ENCODE assay signal across 16 cellular contexts in genomic region chr6:43453831-43454230, GRCh38. TPM values are rescaled to one million over a fixed set of nuclear protein-coding genes. Genes with fewer than 3 reads are reported as not detected.
DNase-seq lines count a peak whose midpoint lies in the region; ATAC-seq and TF ChIP-seq lines count a peak whose summit lies in the region.
"Had no signal": no experiment of that assay in that cellular context is flagged by ENCODE, and none has a peak within 500 bp of the region (broad histone marks: within the 10 kb centered on the region; RNA-seq: fewer than 3 reads in every experiment).

No MANE protein-coding gene starts in this region.

- no peak for TF ChIP-seq CTCF in mammary epithelial cell (conservative IDR thresholded peaks at IDR 0.05 in 1 of 2, IDR thresholded peaks at IDR 0.05 in 1 of 2; ENCODE audit: extremely low read depth in 1 of 2, insufficient read depth in 1 of 2, low read depth in 1 of 2, low read length in 2 of 2)
- TF ChIP-seq CTCF in neural crest cell (conservative IDR thresholded peaks at IDR 0.05) = no peak
- no peak for TF ChIP-seq CTCF in psoas muscle (IDR thresholded peaks at IDR 0.05)

- dilution Hi-C loops in mammary epithelial cell (cut with HindIII; ENCODE audit: low sequenced_read_pairs) = no loop called here

- peaks cover 20% of the 10 kb centered on the region for H3K27me3 Mint-ChIP-seq in activated CD4-positive, alpha-beta memory T cell treated with anti-CD3 and anti-CD28 coated beads, Interleukin-2, amount 10 ng/mL, durations not matched to agents 7 days and 5 days
- peaks cover 9% of the 10 kb centered on the region for H3K27me3 Mint-ChIP-seq in activated CD4-positive, alpha-beta memory T cell treated with anti-CD3 and anti-CD28 coated beads for 36 hours
- peaks cover 42% of the 10 kb centered on the region for H3K27me3 Mint-ChIP-seq in neural crest cell (ENCODE audit: low read depth)

- CTCF ChIA-PET in activated CD4-positive, alpha-beta memory T cell treated with anti-CD3 and anti-CD28 coated beads, Interleukin-2, amount 10 ng/mL, durations not matched to agents 7 days and 5 days (lab: Charles Lee) = interaction anchor here (0.7 to 5.5 kb wide), 5 partner anchors 13 to 131 kb away, joined by 3 to 62 read pairs (median 4); no protein-coding TSS in a partner anchor
- CTCF ChIA-PET in activated CD4-positive, alpha-beta memory T cell treated with anti-CD3 and anti-CD28 coated beads for 36 hours (lab: Charles Lee) = interaction anchor here (0.6 to 6.6 kb wide), 5 partner anchors 26 to 56 kb away, joined by 3 to 65 read pairs (median 4); partner anchors contain the start of genes ABCC10 and LRRC73
- CTCF ChIA-PET in mammary epithelial cell (lab: Charles Lee; ENCODE audit: low non-redundant PET) = interaction anchor here (1.4 kb wide), 1 partner anchor 42 kb away, joined by 10 read pairs; no protein-coding TSS in a partner anchor

- H3K9me3 ChIP-seq in Karpas-422 (ENCODE audit: low read length) (no peaks in the 10 kb centered on the region), mammary epithelial cell (replicated peaks; ENCODE audit: insufficient read depth, low read length) (no peaks in the 10 kb centered on the region), psoas muscle (no peaks in the 10 kb centered on the region)
- H3K9me3 ChIP-seq: right atrium auricular region, SK-N-SH, thoracic aorta had no signal

- H3K9me3 Mint-ChIP-seq in activated CD4-positive, alpha-beta memory T cell treated with anti-CD3 and anti-CD28 coated beads, Interleukin-2, amount 10 ng/mL, durations not matched to agents 7 days and 5 days = no peaks in the 10 kb centered on the region
- H3K9me3 Mint-ChIP-seq in activated CD4-positive, alpha-beta memory T cell treated with anti-CD3 and anti-CD28 coated beads for 36 hours = no peaks in the 10 kb centered on the region
- H3K9me3 Mint-ChIP-seq in neural crest cell = no peaks in the 10 kb centered on the region
- H3K9me3 Mint-ChIP-seq: HFFc6 had no signal

- H3K9ac ChIP-seq in Karpas-422 (ENCODE audit: low read length) (no peak overlapping the region), mammary epithelial cell (ENCODE audit: insufficient read depth, low read length) (no peak overlapping the region)
- H3K9ac ChIP-seq: SK-N-SH had no signal

- peaks cover 14% of the 10 kb centered on the region for H3K4me1 Mint-ChIP-seq in activated CD4-positive, alpha-beta memory T cell treated with anti-CD3 and anti-CD28 coated beads, Interleukin-2, amount 10 ng/mL, durations not matched to agents 7 days and 5 days
- peaks cover 8% of the 10 kb centered on the region for H3K4me1 Mint-ChIP-seq in activated CD4-positive, alpha-beta memory T cell treated with anti-CD3 and anti-CD28 coated beads for 36 hours (ENCODE audit: low read depth)
- H3K4me1 Mint-ChIP-seq in neural crest cell = peaks cover 18% of the 10 kb centered on the region

- peaks cover 12% of the 10 kb centered on the region for H3K4me1 ChIP-seq in Karpas-422 (ENCODE audit: low read length)
- H3K4me1 ChIP-seq in mammary epithelial cell (ENCODE audit: insufficient read depth, low read length) = peaks cover 13% of the 10 kb centered on the region
- H3K4me1 ChIP-seq in psoas muscle = peaks cover 4% of the 10 kb centered on the region

- H3K9me2 ChIP-seq in Karpas-422 (replicated peaks; ENCODE audit: insufficient read depth, low read length) = no peaks in the 10 kb centered on the region
- H3K9me2 ChIP-seq: SK-N-SH had no signal

- no peak for DNase-seq in activated CD4-positive, alpha-beta memory T cell treated with anti-CD3 and anti-CD28 coated beads, Interleukin-2, amount 10 ng/mL, durations not matched to agents 7 days and 5 days
- DNase-seq in activated CD4-positive, alpha-beta memory T cell treated with anti-CD3 and anti-CD28 coated beads for 36 hours = no peak
- DNase-seq in Karpas-422 (no peak), mammary epithelial cell (no peak), neural crest cell (ENCODE audit: low read depth, low spot score) (no peak), psoas muscle (no peak), SHP77 treated with DMSO at 0.1 percent for 48 hours (lab: John Stamatoyannopoulos, UW) (no peak)
- DNase-seq: NCI-H1436 treated with DMSO at 0.1 percent for 48 hours had no signal

- H3K4me2 ChIP-seq in Karpas-422 (ENCODE audit: low read depth, low read length, poor library complexity, severe bottlenecking) (peak overlapping the region; percentile 80), mammary epithelial cell (ENCODE audit: insufficient read depth, low read depth, low read length) (peak overlapping the region; percentile 83)

- peak overlapping the region; percentile 72; the same call in 1 of the 2 replicates for H3K4me3 ChIP-seq in Karpas-422 (ENCODE audit: low read length)
- H3K4me3 ChIP-seq in mammary epithelial cell (replicated peaks in 1 of 3; ENCODE audit: insufficient read depth in 1 of 3, low read depth in 2 of 3, low read length in 3 of 3) = peak overlapping the region; percentile 53 to 74 (median 62)
- no peak overlapping the region for H3K4me3 ChIP-seq in psoas muscle

- POLR2A ChIA-PET in activated CD4-positive, alpha-beta memory T cell treated with anti-CD3 and anti-CD28 coated beads, Interleukin-2, amount 10 ng/mL, durations not matched to agents 7 days and 5 days (lab: Charles Lee) = interaction anchor here (1.3 kb wide), 1 partner anchor 56 kb away, joined by 3 read pairs; the partner anchor contains the start of gene LRRC73
- POLR2A ChIA-PET in activated CD4-positive, alpha-beta memory T cell treated with anti-CD3 and anti-CD28 coated beads for 36 hours (lab: Charles Lee) = no interaction called here

- H2AFZ ChIP-seq in Karpas-422 (ENCODE audit: low read length) = no peak overlapping the region
- no peak overlapping the region for H2AFZ ChIP-seq in mammary epithelial cell (ENCODE audit: low read depth, low read length)

- H3K36me3 ChIP-seq in Karpas-422 (ENCODE audit: insufficient read depth, low read length) (peaks cover 8% of the 10 kb centered on the region), mammary epithelial cell (ENCODE audit: insufficient read depth, low read length) (peaks cover 17% of the 10 kb centered on the region), psoas muscle (ENCODE audit: insufficient read depth in 1 of 2, low read depth in 1 of 2) (peaks cover 5 to 42% of the 10 kb centered on the region in 2 donors)

- ATAC-seq in psoas muscle (no peak), HG03039 (IDR thresholded peaks at IDR 0.05; ENCODE audit: unreplicated experiment) (no peak)

- peaks cover 18% of the 10 kb centered on the region for H3K36me3 Mint-ChIP-seq in activated CD4-positive, alpha-beta memory T cell treated with anti-CD3 and anti-CD28 coated beads, Interleukin-2, amount 10 ng/mL, durations not matched to agents 7 days and 5 days (ENCODE audit: low read depth)
- peaks cover 10% of the 10 kb centered on the region for H3K36me3 Mint-ChIP-seq in activated CD4-positive, alpha-beta memory T cell treated with anti-CD3 and anti-CD28 coated beads for 36 hours
- H3K36me3 Mint-ChIP-seq in neural crest cell (ENCODE audit: low read depth) = peaks cover 2% of the 10 kb centered on the region

- peak overlapping the region; percentile 66 for H3K4me3 Mint-ChIP-seq in activated CD4-positive, alpha-beta memory T cell treated with anti-CD3 and anti-CD28 coated beads, Interleukin-2, amount 10 ng/mL, durations not matched to agents 7 days and 5 days
- no peak overlapping the region for H3K4me3 Mint-ChIP-seq in activated CD4-positive, alpha-beta memory T cell treated with anti-CD3 and anti-CD28 coated beads for 36 hours
- H3K4me3 Mint-ChIP-seq in neural crest cell = peak overlapping the region; percentile 81

- intact Hi-C loops in activated CD4-positive, alpha-beta memory T cell treated with anti-CD3 and anti-CD28 coated beads for 36 hours (cut with micrococcal nuclease) = loop anchor here (1.0 to 2.0 kb wide), 3 partner anchors 23 to 52 kb away; partner anchors contain the start of genes ABCC10 and TJAP1
- intact Hi-C loops in mammary epithelial cell (cut with micrococcal nuclease) (loop anchor here (1.0 kb wide), 3 partner anchors 42 to 191 kb away; no protein-coding TSS in a partner anchor), psoas muscle (cut with DNase I) (loop anchor here (1.0 to 10.0 kb wide), 4 partner anchors 43 to 121 kb away; partner anchors contain the start of genes POLH (in 1 of the 2) and XPO5 (in 1 of the 2))

- no peak overlapping the region for H3K27ac ChIP-seq in Karpas-422 (ENCODE audit: low read length)
- H3K27ac ChIP-seq in mammary epithelial cell (ENCODE audit: insufficient read depth, low read depth, low read length) = no peak overlapping the region
- no peak overlapping the region for H3K27ac ChIP-seq in psoas muscle
- H3K27ac ChIP-seq: hepatocyte, right atrium auricular region, thoracic aorta, WERI-Rb-1 had no signal

- H3K27ac Mint-ChIP-seq in activated CD4-positive, alpha-beta memory T cell treated with anti-CD3 and anti-CD28 coated beads, Interleukin-2, amount 10 ng/mL, durations not matched to agents 7 days and 5 days = no peak overlapping the region
- no peak overlapping the region for H3K27ac Mint-ChIP-seq in activated CD4-positive, alpha-beta memory T cell treated with anti-CD3 and anti-CD28 coated beads for 36 hours
- no peak overlapping the region for H3K27ac Mint-ChIP-seq in neural crest cell (ENCODE audit: unreplicated experiment)
- H3K27ac Mint-ChIP-seq: HFFc6 had no signal

- in situ Hi-C loops in mammary epithelial cell (cut with MboI; ENCODE audit: low sequenced_read_pairs in 2 of 2) = loop anchor here in 1 of 2 donors (5.0 kb wide), 1 partner anchor 43 kb away; no protein-coding TSS in a partner anchor

- H4K20me1 ChIP-seq in Karpas-422 (ENCODE audit: insufficient read depth, low read depth, low read length) = no peaks in the 10 kb centered on the region
- no peaks in the 10 kb centered on the region for H4K20me1 ChIP-seq in mammary epithelial cell (ENCODE audit: insufficient read depth, low read length)

- no peaks in the 10 kb centered on the region for H3K79me2 ChIP-seq in Karpas-422 (ENCODE audit: low read length)
- H3K79me2 ChIP-seq in mammary epithelial cell (ENCODE audit: insufficient read depth, low read length) = peaks cover 16% of the 10 kb centered on the region
- H3K79me2 ChIP-seq: hepatocyte had no signal

- no TSS peak for BruUV-seq in mammary epithelial cell (replicated peaks; lab: Mats Ljungman, UMichigan)

- H3K27me3 ChIP-seq in Karpas-422 (ENCODE audit: low read length) (no peaks in the 10 kb centered on the region), mammary epithelial cell (ENCODE audit: insufficient read depth, low read length) (no peaks in the 10 kb centered on the region), psoas muscle (ENCODE audit: insufficient read depth in 3 of 3, low read length in 2 of 3) (peaks cover 0 to 38% (median 11%) of the 10 kb centered on the region in 3 donors)

RNA-seq across cellular contexts. Expression of gene DLK2, which starts 1.5 kb away (rescaled TPM):
- under 1 TPM; 0.18 to 0.50 TPM for total RNA-seq in activated CD4-positive, alpha-beta memory T cell treated with anti-CD3 and anti-CD28 coated beads, Interleukin-2, amount 10 ng/mL, durations not matched to agents 7 days and 5 days
- 1 to 10 TPM; 1.6 TPM for total RNA-seq in activated CD4-positive, alpha-beta memory T cell treated with anti-CD3 and anti-CD28 coated beads for 36 hours
- total RNA-seq in Karpas-422 (2014; rRNA removed; shearing (Covaris generic); ENCODE audit: low replicate concordance) = 1.5 and 3.1 TPM in 2 replicates
- total RNA-seq in mammary epithelial cell (10 to 100 TPM; 45.2 to 49.9 TPM), neural crest cell (1.5 and 1.6 TPM in 2 replicates), psoas muscle (under 1 TPM in 1 of 4 donors, not detected in 3; 0.56 TPM)
- polyA plus RNA-seq in mammary epithelial cell (53.9 TPM), psoas muscle (under 1 TPM; 0.04 to 0.90 (median 0.10) TPM)
- polyA minus RNA-seq in mammary epithelial cell = 51.4 TPM
- total RNA-seq: left lobe of liver, thoracic aorta had no signal

RNA-seq across cellular contexts. Expression of gene TJAP1, which starts 23.5 kb away (rescaled TPM):
- 10 to 100 TPM; 34.7 to 36.6 TPM for total RNA-seq in activated CD4-positive, alpha-beta memory T cell treated with anti-CD3 and anti-CD28 coated beads, Interleukin-2, amount 10 ng/mL, durations not matched to agents 7 days and 5 days
- total RNA-seq in activated CD4-positive, alpha-beta memory T cell treated with anti-CD3 and anti-CD28 coated beads for 36 hours = 10 to 100 TPM; 30.5 to 36.2 TPM
- total RNA-seq in Karpas-422 (2014; rRNA removed; shearing (Covaris generic); ENCODE audit: low replicate concordance) = 16.3 and 17.3 TPM in 2 replicates
- total RNA-seq in mammary epithelial cell (10 to 100 TPM; 26.8 to 80.5 TPM), neural crest cell (47.3 and 52.1 TPM in 2 replicates), psoas muscle (10 to 100 TPM; 31.4 to 39.9 (median 36.3) TPM)
- polyA plus RNA-seq in mammary epithelial cell (34.1 TPM), psoas muscle (10 to 100 TPM; 18.0 to 35.2 (median 20.8) TPM)
- 37.0 TPM for polyA minus RNA-seq in mammary epithelial cell

RNA-seq across cellular contexts. Expression of gene ABCC10, which starts 26.5 kb away (rescaled TPM):
- total RNA-seq in activated CD4-positive, alpha-beta memory T cell treated with anti-CD3 and anti-CD28 coated beads, Interleukin-2, amount 10 ng/mL, durations not matched to agents 7 days and 5 days = 10 to 100 TPM; 46.8 to 49.8 TPM
- total RNA-seq in activated CD4-positive, alpha-beta memory T cell treated with anti-CD3 and anti-CD28 coated beads for 36 hours = 10 to 100 TPM; 27.2 to 31.9 TPM
- total RNA-seq in Karpas-422 (2014; rRNA removed; shearing (Covaris generic); ENCODE audit: low replicate concordance) = 33.5 and 44.4 TPM in 2 replicates
- 10 to 100 TPM; 32.0 to 39.9 TPM for total RNA-seq in mammary epithelial cell
- polyA plus RNA-seq in mammary epithelial cell = 17.4 TPM
- 20.9 TPM for polyA minus RNA-seq in mammary epithelial cell
- 34.1 and 35.2 TPM in 2 replicates for total RNA-seq in neural crest cell
- 10 to 100 TPM in 2 of 4 donors, 1 to 10 TPM in 2; 7.8 to 11.0 (median 9.9) TPM for total RNA-seq in psoas muscle
- polyA plus RNA-seq in psoas muscle = 1 to 10 TPM; 8.9 to 9.9 (median 8.9) TPM

RNA-seq across cellular contexts. Expression of gene LRRC73, which starts 56.3 kb away (rescaled TPM):
- total RNA-seq in activated CD4-positive, alpha-beta memory T cell treated with anti-CD3 and anti-CD28 coated beads, Interleukin-2, amount 10 ng/mL, durations not matched to agents 7 days and 5 days = under 1 TPM; 0.23 to 0.25 TPM
- under 1 TPM in 1 of 2 experiments, not detected in 1; 0.12 TPM for total RNA-seq in activated CD4-positive, alpha-beta memory T cell treated with anti-CD3 and anti-CD28 coated beads for 36 hours
- 0.19 and 0.69 TPM in 2 replicates for total RNA-seq in Karpas-422 (2014; rRNA removed; shearing (Covaris generic); ENCODE audit: low replicate concordance)
- 1 to 10 TPM in 1 of 2 donors, under 1 TPM in 1; 0.83 to 1.6 TPM for total RNA-seq in mammary epithelial cell
- 0.75 TPM for polyA plus RNA-seq in mammary epithelial cell
- polyA minus RNA-seq in mammary epithelial cell = not detected
- 2.1 and 2.7 TPM in 2 replicates for total RNA-seq in neural crest cell
- under 1 TPM in 1 of 4 donors, not detected in 3; 0.20 TPM for total RNA-seq in psoas muscle
- under 1 TPM; 0.10 to 0.29 (median 0.26) TPM for polyA plus RNA-seq in psoas muscle
- total RNA-seq: hepatocyte had no signal

Comparison
In these comparisons a context has a peak if more than half of its experiments do, and no peak if none do; other contexts are left out.
1. RNA of gene DLK2, which starts 1.5 kb away (total RNA-seq): 45.2 to 49.9 TPM in mammary epithelial cell; 1.6 TPM in activated CD4-positive, alpha-beta memory T cell treated with anti-CD3 and anti-CD28 coated beads for 36 hours, 1.5 to 3.1 TPM in Karpas-422, 1.5 to 1.6 TPM in neural crest cell, 0.18 to 0.50 TPM in activated CD4-positive, alpha-beta memory T cell treated with anti-CD3 and anti-CD28 coated beads, Interleukin-2, amount 10 ng/mL, durations not matched to agents 7 days and 5 days and 0.56 TPM in psoas muscle; every median in the first group is over 10 times any median in the second.